1 cellular context compared by ENCODE assay signal in genomic region chr6:106162926-106163325, GRCh38.
TF ChIP-seq lines count a peak whose summit lies in the region.

No MANE protein-coding gene starts in this region.

TF ChIP-seq in WTC11, 78 proteins besides CTCF, POLR2A, EP300 and RAD21 (continued from another document):
- no peak for TF ChIP-seq PREB (CRISPR knock-in tag; IDR thresholded peaks at IDR 0.05; ENCODE audit: borderline replicate concordance)
- TF ChIP-seq CDX4 (CRISPR knock-in tag; IDR thresholded peaks at IDR 0.05; ENCODE audit: borderline replicate concordance): no peak
